ENCODE assay signal across 1 cellular context in the genomic region with DNA sequence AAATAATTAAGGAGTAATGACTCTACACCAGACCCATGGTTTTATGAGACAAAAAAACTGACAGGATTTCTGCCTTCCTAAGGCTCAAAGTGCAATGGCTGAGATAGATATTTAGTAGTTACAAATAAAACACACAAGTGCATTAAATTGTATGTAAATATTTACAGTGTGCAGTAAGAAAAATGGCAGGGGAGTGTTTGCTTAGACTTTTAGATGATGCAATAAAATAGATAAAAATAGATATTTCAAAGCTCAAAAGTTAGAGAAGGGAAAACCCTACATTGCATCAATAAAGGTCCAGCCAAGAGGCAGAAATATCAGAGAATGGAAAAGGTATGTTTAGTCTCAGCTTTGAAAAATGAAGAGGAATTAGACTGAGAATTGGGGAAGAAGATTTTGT.
A peak's percentile ranks its signal among the peaks of the same experiment; 100 is the strongest.
TF ChIP-seq lines count a peak whose summit lies in the region.

No MANE protein-coding gene starts in this region.

TF ChIP-seq in K562, 482 proteins besides CTCF, POLR2A, EP300 and RAD21 (continued from another document):
- TF ChIP-seq, protein P1, sequence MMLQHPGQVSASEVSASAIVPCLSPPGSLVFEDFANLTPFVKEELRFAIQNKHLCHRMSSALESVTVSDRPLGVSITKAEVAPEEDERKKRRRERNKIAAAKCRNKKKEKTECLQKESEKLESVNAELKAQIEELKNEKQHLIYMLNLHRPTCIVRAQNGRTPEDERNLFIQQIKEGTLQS (IDR thresholded peaks at IDR 0.05), result peak; percentile 52
- TF ChIP-seq, protein P1 (CRISPR knock-in tag; conservative IDR thresholded peaks at IDR 0.05), result no peak
- no peak for TF ChIP-seq CEBPG (CRISPR knock-in tag; IDR thresholded peaks at IDR 0.05)
- TF ChIP-seq CEBPG (tag; conservative IDR thresholded peaks at IDR 0.05 in 1 of 2, IDR thresholded peaks at IDR 0.05 in 1 of 2), result peak; percentile 68 to 80
